In the genomic region with DNA sequence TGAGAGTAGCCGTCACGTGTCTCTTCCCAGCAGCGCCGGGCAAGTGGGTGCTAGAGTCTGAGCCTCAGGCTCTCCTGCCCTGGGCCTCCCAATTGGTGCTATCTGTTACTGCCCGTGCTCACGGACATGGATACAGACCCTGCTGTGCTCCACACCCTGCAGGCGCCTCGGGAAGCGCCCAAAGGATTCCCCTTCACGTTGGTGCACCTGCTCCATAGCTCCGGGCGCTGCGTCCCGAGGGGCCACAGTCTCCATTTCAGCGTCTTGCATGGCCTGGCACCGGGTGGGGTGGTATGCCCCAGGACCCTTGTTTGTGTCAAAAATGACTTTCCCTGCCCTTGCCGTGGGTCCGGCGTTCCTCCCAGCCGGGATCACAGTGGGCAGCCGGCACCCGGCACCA, we compare ENCODE assay signal across 22 cellular contexts. TPM values are rescaled to one million over a fixed set of nuclear protein-coding genes. Genes with fewer than 3 reads are reported as not detected.
A peak's percentile ranks its signal among the peaks of the same experiment; 100 is the strongest.
DNase-seq lines count a peak whose midpoint lies in the region; ATAC-seq and TF ChIP-seq lines count a peak whose summit lies in the region.
"Had no signal": no experiment of that assay in that cellular context is flagged by ENCODE, and none has a peak within 500 bp of the region (broad histone marks: within the 10 kb centered on the region; RNA-seq: fewer than 3 reads in every experiment).

No MANE protein-coding gene starts in this region.

- H3K4me1 ChIP-seq in neuronal stem cell (ENCODE audit: control insufficient read depth in 2 of 2, insufficient read depth in 1 of 2, low read depth in 1 of 2, low read length in 2 of 2) = peaks cover 0 to 6% of the 10 kb centered on the region in 2 donors
- H3K4me1 ChIP-seq: BE2C had no signal

- H2BK120ac ChIP-seq in neuronal stem cell (ENCODE audit: low read depth, low read length) = no peak overlapping the region

- no peak overlapping the region for H3K4ac ChIP-seq in neuronal stem cell (ENCODE audit: low read length)

- H2BK15ac ChIP-seq in neuronal stem cell (ENCODE audit: low read length) = no peak overlapping the region

- peaks cover 2% of the 10 kb centered on the region for H3K79me1 ChIP-seq in neuronal stem cell (ENCODE audit: low read depth, low read length)

- H3K9ac ChIP-seq in neuronal stem cell (ENCODE audit: low read depth, low read length, poor library complexity) = no peak overlapping the region

- H2BK12ac ChIP-seq in neuronal stem cell (ENCODE audit: low read length) = no peak overlapping the region

- peak overlapping the region; percentile 37 for H2AK5ac ChIP-seq in neuronal stem cell (ENCODE audit: low read depth, low read length)

- no peak overlapping the region for H3K4me2 ChIP-seq in neuronal stem cell (ENCODE audit: insufficient read depth, low read length, poor library complexity, severe bottlenecking)

- no peak overlapping the region for H3K4me3 Mint-ChIP-seq in central memory CD8-positive, alpha-beta T cell
- H3K4me3 Mint-ChIP-seq in stimulated activated effector memory CD8-positive, alpha-beta T cell treated with anti-CD3 and anti-CD28 coated beads, Interleukin-12 subunit alpha, Interleukin-12 subunit beta, amount 100 ng/mL, for 72 hours = no peak overlapping the region
- H3K4me3 Mint-ChIP-seq: CD4-positive, CD25-positive, alpha-beta regulatory T cell; CD8-positive, alpha-beta memory T cell; HFFc6; IgD-negative memory B cell had no signal

- no CpG with 5 or more reads among the region's 22 CpGs for WGBS in neuronal stem cell (ENCODE audit: extremely low coverage in 2 of 2, insufficient read length in 2 of 2, insufficient replicate concordance in 1 of 2), 2 donors

- ATAC-seq in central memory CD8-positive, alpha-beta T cell (replicated peaks; ENCODE audit: extremely low read depth, poor library complexity, severe bottlenecking) = no peak
- ATAC-seq in stimulated activated effector memory CD8-positive, alpha-beta T cell treated with anti-CD3 and anti-CD28 coated beads, Interleukin-12 subunit alpha, Interleukin-12 subunit beta, amount 100 ng/mL, for 72 hours = no peak
- ATAC-seq in HG03342 (IDR thresholded peaks at IDR 0.05; ENCODE audit: unreplicated experiment) = no peak
- no peak for ATAC-seq in HG03520 (IDR thresholded peaks at IDR 0.05; ENCODE audit: unreplicated experiment)
- ATAC-seq in HG03439 (IDR thresholded peaks at IDR 0.05; ENCODE audit: unreplicated experiment) = no peak
- ATAC-seq: HCT116 had no signal

- no peaks in the 10 kb centered on the region for H3K27me3 ChIP-seq in neuronal stem cell (ENCODE audit: control insufficient read depth in 3 of 3, insufficient read depth in 3 of 3, low read depth in 1 of 3, low read length in 3 of 3)

- POLR2A ChIA-PET in RWPE1 (lab: Yijun Ruan, JAX; ENCODE audit: low non-redundant PET) = no interaction called here

- H4K8ac ChIP-seq in neuronal stem cell (ENCODE audit: low read depth, low read length) = no peak overlapping the region

- no peak overlapping the region for H3K23ac ChIP-seq in neuronal stem cell (ENCODE audit: low read depth, low read length, poor library complexity)

- H3K27ac ChIP-seq in RWPE1 (peak overlapping the region; percentile 15), neuronal stem cell (replicated peaks; ENCODE audit: low read length) (no peak overlapping the region)

- no peak overlapping the region for H3K4me3 ChIP-seq in neuronal stem cell (ENCODE audit: low read length in 2 of 2)

- peaks cover 26 to 42% of the 10 kb centered on the region in 2 donors for H3K36me3 ChIP-seq in neuronal stem cell (replicated peaks in 1 of 2; ENCODE audit: control insufficient read depth in 2 of 2, insufficient read depth in 2 of 2, low read length in 2 of 2)

- no peak overlapping the region for H2BK5ac ChIP-seq in neuronal stem cell (ENCODE audit: low read length)

- no peak for TF ChIP-seq CTCF in RWPE1 (conservative IDR thresholded peaks at IDR 0.05; ENCODE audit: low read depth)

- no peaks in the 10 kb centered on the region for H3K27me3 Mint-ChIP-seq in central memory CD8-positive, alpha-beta T cell
- H3K27me3 Mint-ChIP-seq: CD4-positive, CD25-positive, alpha-beta regulatory T cell; CD8-positive, alpha-beta memory T cell; IgD-negative memory B cell had no signal

- no peaks in the 10 kb centered on the region for H3K4me1 Mint-ChIP-seq in central memory CD8-positive, alpha-beta T cell
- peaks cover 16% of the 10 kb centered on the region for H3K4me1 Mint-ChIP-seq in stimulated activated effector memory CD8-positive, alpha-beta T cell treated with anti-CD3 and anti-CD28 coated beads, Interleukin-12 subunit alpha, Interleukin-12 subunit beta, amount 100 ng/mL, for 72 hours
- H3K4me1 Mint-ChIP-seq: CD8-positive, alpha-beta memory T cell had no signal

- H3K36me3 Mint-ChIP-seq in central memory CD8-positive, alpha-beta T cell (ENCODE audit: insufficient read depth) = peaks cover 6% of the 10 kb centered on the region
- peaks cover 65% of the 10 kb centered on the region for H3K36me3 Mint-ChIP-seq in stimulated activated effector memory CD8-positive, alpha-beta T cell treated with anti-CD3 and anti-CD28 coated beads, Interleukin-12 subunit alpha, Interleukin-12 subunit beta, amount 100 ng/mL, for 72 hours

- H3K9me3 Mint-ChIP-seq in central memory CD8-positive, alpha-beta T cell = no peaks in the 10 kb centered on the region
- no peaks in the 10 kb centered on the region for H3K9me3 Mint-ChIP-seq in stimulated activated effector memory CD8-positive, alpha-beta T cell treated with anti-CD3 and anti-CD28 coated beads, Interleukin-12 subunit alpha, Interleukin-12 subunit beta, amount 100 ng/mL, for 72 hours
- H3K9me3 Mint-ChIP-seq: CD8-positive, alpha-beta memory T cell; HFFc6 had no signal

- peak overlapping the region; percentile 29 for H3K27ac Mint-ChIP-seq in central memory CD8-positive, alpha-beta T cell (ENCODE audit: low read depth)
- H3K27ac Mint-ChIP-seq in stimulated activated effector memory CD8-positive, alpha-beta T cell treated with anti-CD3 and anti-CD28 coated beads, Interleukin-12 subunit alpha, Interleukin-12 subunit beta, amount 100 ng/mL, for 72 hours = peak overlapping the region; percentile 87
- H3K27ac Mint-ChIP-seq: CD4-positive, CD25-positive, alpha-beta regulatory T cell; CD8-positive, alpha-beta memory T cell; HFFc6 had no signal

- H2AFZ ChIP-seq in neuronal stem cell (ENCODE audit: low read length) = no peak overlapping the region

- DNase-seq in RWPE1 (ENCODE audit: low spot score) (no peak), neuronal stem cell (ENCODE audit: low spot score) (no peak), AG08395 (ENCODE audit: low spot score) (no peak)
- DNase-seq in central memory CD8-positive, alpha-beta T cell (ENCODE audit: low spot score in 2 of 2) = no peak
- DNase-seq in stimulated activated effector memory CD8-positive, alpha-beta T cell treated with anti-CD3 and anti-CD28 coated beads, Interleukin-12 subunit alpha, Interleukin-12 subunit beta, amount 100 ng/mL, for 72 hours (ENCODE audit: low spot score in 2 of 2) = no peak
- DNase-seq: BE2C; C1 segment of cervical spinal cord; CD4-positive, CD25-positive, alpha-beta regulatory T cell; CD8-positive, alpha-beta memory T cell; COR-L47; DMS 273 treated with DMSO at 0.1 percent for 48 hours; DMS53; GOT3; H7; HFFc6; Kasumi-1; KG1 had no signal

- no peak overlapping the region for H3K14ac ChIP-seq in neuronal stem cell (ENCODE audit: low read length)

- no peak overlapping the region for H3K18ac ChIP-seq in neuronal stem cell (ENCODE audit: low read length)

- H3K9me3 ChIP-seq in neuronal stem cell (replicated peaks in 1 of 2; ENCODE audit: control insufficient read depth in 2 of 2, insufficient read depth in 1 of 2, low read depth in 1 of 2, low read length in 2 of 2) = no peaks in the 10 kb centered on the region
- H3K9me3 ChIP-seq: BE2C had no signal

- CTCF ChIA-PET in RWPE1 (lab: Yijun Ruan, JAX) = no interaction called here

- no peak overlapping the region for H4K91ac ChIP-seq in neuronal stem cell (ENCODE audit: low read depth, low read length, poor library complexity)

RNA-seq across cellular contexts. Expression of gene ZNF212, which starts 13.8 kb away (rescaled TPM):
- 8.9 TPM for polyA plus RNA-seq in neuronal stem cell (2013, experiment 1 of 2)
- 9.1 TPM for polyA plus RNA-seq in neuronal stem cell (2013, experiment 2 of 2)

RNA-seq across cellular contexts. Expression of gene ZNF282, which starts 30.3 kb away (rescaled TPM):
- polyA plus RNA-seq in neuronal stem cell (2013, experiment 1 of 2) = 13.7 TPM
- 13.0 TPM for polyA plus RNA-seq in neuronal stem cell (2013, experiment 2 of 2)

RNA-seq across cellular contexts. Expression of gene ZNF783, which starts 36.3 kb away (rescaled TPM):
- 5.0 TPM for polyA plus RNA-seq in neuronal stem cell (2013, experiment 1 of 2)
- polyA plus RNA-seq in neuronal stem cell (2013, experiment 2 of 2) = 4.6 TPM
